ENCODE assay signal across 24 cellular contexts in genomic region chr7:137583199-137583598, GRCh38.
"Had no signal": no experiment of that assay in that cellular context is flagged by ENCODE, and none has a peak within 500 bp of the region (broad histone marks: within the 10 kb centered on the region; RNA-seq: fewer than 3 reads in every experiment).

No MANE protein-coding gene starts in this region.

- H3K4me1 ChIP-seq: left ventricle myocardium inferior, stomach, suprapubic skin, upper lobe of right lung had no signal

- H3K9me3 ChIP-seq: left ventricle myocardium inferior, ovary, stomach, suprapubic skin, thoracic aorta, tibial artery, upper lobe of right lung had no signal

- FAIRE-seq: urothelium cell line had no signal

- DNase-seq: islet precursor cell; left ventricle myocardium inferior; mesendoderm; naive thymus-derived CD4-positive, alpha-beta T cell; ovary; retina; right cardiac atrium; stimulated activated CD4-positive, alpha-beta T cell treated with anti-CD3 and anti-CD28 coated beads, Interleukin-12 subunit alpha, Interleukin-12 subunit beta, amount 100 ng/mL, for 4 hours; stimulated activated CD4-positive, alpha-beta T cell treated with anti-CD3 and anti-CD28 coated beads, Interleukin-15, amount 100 ng/mL, for 24 hours; stimulated activated CD4-positive, alpha-beta T cell treated with anti-CD3 and anti-CD28 coated beads, Interleukin-2, amount 100 ng/mL, for 24 hours; stimulated activated CD4-positive, alpha-beta T cell treated with anti-CD3 and anti-CD28 coated beads, Interleukin-4, amount 100 ng/mL, for 1 hour; stimulated activated naive B cell treated with anti-CD40 and anti-IgM and Interleukin-4, amounts not matched to agents 10 μg/mL and 1 μg/mL and 100 μg/mL, for 72 hours; stimulated activated naive CD8-positive, alpha-beta T cell treated with anti-CD3 and anti-CD28 coated beads, Interleukin-15, Interleukin-2, amounts not matched to agents 100 U/mL and 50 U/mL, for 24 hours; stomach; tibial artery; trophoblast cell; upper lobe of right lung had no signal

- H3K27me3 ChIP-seq: ovary, stomach, suprapubic skin, tibial artery, upper lobe of right lung had no signal

- H3K36me3 ChIP-seq: left ventricle myocardium inferior, ovary, stomach, suprapubic skin, thoracic aorta, tibial artery, upper lobe of right lung had no signal

- H3K4me3 ChIP-seq: left ventricle myocardium inferior, lung, ovary, skin epidermis, stomach, suprapubic skin, thoracic aorta, tibial artery, upper lobe of right lung had no signal

- H3K27ac ChIP-seq: left ventricle myocardium inferior, ovary, skin epidermis, suprapubic skin, thoracic aorta, tibial artery, upper lobe of right lung had no signal

- ATAC-seq: naive thymus-derived CD4-positive, alpha-beta T cell; natural killer cell treated with Interleukin-12 subunit alpha and Interleukin-12 subunit beta and Interleukin-15 and Interleukin-18, amount 100 ng/mL, for 72 hours; right cardiac atrium; sciatic nerve; stimulated activated naive B cell treated with anti-CD40 and anti-IgM and Interleukin-4, amounts not matched to agents 10 μg/mL and 1 μg/mL and 100 μg/mL, for 72 hours; stimulated activated naive CD8-positive, alpha-beta T cell treated with anti-CD3 and anti-CD28 coated beads, Interleukin-15, Interleukin-2, amounts not matched to agents 100 U/mL and 50 U/mL, for 24 hours; upper lobe of right lung had no signal
